In the genomic region with DNA sequence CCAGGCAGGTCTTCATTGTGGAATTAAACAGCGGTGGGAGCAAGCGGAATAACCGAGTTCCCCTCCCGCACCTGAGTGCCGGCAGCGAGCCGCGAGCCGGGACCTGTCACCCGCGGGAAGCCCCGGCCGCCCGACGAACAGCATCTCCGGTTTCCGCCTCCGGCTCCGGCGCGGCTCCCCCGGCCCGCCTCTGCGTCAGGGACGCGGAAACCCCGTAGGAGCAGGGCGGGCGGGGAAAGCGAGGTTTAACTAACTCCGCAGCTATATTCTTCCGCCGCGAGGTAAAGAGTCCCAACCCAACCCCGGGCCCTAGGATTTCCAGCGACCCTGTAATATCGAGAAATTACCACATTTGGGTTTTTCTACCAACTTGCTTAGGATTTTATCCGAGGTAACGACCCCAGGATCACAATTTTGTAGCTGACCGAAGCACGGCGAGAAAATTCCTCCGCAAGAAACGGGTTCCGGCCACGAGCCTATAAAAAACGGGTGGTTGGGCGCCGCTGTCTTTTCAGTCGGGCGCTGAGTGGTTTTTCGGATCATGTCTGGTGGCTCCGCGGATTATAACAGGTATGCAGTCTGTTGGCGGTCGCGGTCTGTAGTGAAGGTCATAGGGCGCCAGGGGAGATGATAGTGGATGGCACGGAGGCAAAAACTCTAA, we compare ENCODE assay signal across 1 cellular context.
A peak's percentile ranks its signal among the peaks of the same experiment; 100 is the strongest.
TF ChIP-seq lines count a peak whose summit lies in the region.

A gene (plus strand): TSS at position 508 of the 661 bp plus-strand sequence. CDS start 34 bp downstream, at position 542.

TF ChIP-seq in HepG2, 621 proteins besides CTCF, POLR2A, EP300 and RAD21 (continued from another document and continues in another):
- TF ChIP-seq, protein P1, sequence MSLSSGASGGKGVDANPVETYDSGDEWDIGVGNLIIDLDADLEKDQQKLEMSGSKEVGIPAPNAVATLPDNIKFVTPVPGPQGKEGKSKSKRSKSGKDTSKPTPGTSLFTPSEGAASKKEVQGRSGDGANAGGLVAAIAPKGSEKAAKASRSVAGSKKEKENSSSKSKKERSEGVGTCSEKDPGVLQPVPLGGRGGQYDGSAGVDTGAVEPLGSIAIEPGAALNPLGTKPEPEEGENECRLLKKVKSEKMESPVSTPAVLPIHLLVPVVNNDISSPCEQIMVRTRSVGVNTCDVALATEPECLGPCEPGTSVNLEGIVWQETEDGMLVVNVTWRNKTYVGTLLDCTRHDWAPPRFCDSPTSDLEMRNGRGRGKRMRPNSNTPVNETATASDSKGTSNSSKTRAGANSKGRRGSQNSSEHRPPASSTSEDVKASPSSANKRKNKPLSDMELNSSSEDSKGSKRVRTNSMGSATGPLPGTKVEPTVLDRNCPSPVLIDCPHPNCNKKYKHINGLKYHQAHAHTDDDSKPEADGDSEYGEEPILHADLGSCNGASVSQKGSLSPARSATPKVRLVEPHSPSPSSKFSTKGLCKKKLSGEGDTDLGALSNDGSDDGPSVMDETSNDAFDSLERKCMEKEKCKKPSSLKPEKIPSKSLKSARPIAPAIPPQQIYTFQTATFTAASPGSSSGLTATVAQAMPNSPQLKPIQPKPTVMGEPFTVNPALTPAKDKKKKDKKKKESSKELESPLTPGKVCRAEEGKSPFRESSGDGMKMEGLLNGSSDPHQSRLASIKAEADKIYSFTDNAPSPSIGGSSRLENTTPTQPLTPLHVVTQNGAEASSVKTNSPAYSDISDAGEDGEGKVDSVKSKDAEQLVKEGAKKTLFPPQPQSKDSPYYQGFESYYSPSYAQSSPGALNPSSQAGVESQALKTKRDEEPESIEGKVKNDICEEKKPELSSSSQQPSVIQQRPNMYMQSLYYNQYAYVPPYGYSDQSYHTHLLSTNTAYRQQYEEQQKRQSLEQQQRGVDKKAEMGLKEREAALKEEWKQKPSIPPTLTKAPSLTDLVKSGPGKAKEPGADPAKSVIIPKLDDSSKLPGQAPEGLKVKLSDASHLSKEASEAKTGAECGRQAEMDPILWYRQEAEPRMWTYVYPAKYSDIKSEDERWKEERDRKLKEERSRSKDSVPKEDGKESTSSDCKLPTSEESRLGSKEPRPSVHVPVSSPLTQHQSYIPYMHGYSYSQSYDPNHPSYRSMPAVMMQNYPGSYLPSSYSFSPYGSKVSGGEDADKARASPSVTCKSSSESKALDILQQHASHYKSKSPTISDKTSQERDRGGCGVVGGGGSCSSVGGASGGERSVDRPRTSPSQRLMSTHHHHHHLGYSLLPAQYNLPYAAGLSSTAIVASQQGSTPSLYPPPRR (CRISPR knock-in tag; IDR thresholded peaks at IDR 0.05; ENCODE audit: borderline replicate concordance) = peak; percentile 32; the same call in 1 of the 2 replicates
- TF ChIP-seq, protein P2, sequence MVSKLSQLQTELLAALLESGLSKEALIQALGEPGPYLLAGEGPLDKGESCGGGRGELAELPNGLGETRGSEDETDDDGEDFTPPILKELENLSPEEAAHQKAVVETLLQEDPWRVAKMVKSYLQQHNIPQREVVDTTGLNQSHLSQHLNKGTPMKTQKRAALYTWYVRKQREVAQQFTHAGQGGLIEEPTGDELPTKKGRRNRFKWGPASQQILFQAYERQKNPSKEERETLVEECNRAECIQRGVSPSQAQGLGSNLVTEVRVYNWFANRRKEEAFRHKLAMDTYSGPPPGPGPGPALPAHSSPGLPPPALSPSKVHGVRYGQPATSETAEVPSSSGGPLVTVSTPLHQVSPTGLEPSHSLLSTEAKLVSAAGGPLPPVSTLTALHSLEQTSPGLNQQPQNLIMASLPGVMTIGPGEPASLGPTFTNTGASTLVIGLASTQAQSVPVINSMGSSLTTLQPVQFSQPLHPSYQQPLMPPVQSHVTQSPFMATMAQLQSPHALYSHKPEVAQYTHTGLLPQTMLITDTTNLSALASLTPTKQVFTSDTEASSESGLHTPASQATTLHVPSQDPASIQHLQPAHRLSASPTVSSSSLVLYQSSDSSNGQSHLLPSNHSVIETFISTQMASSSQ (IDR thresholded peaks at IDR 0.05; ENCODE audit: low read depth) = 0 out of 2 replicates have a peak, but pooled peaks have one; percentile 13
- TF ChIP-seq, protein P2 (CRISPR knock-in tag; IDR thresholded peaks at IDR 0.05; ENCODE audit: borderline replicate concordance) = no peak
- TF ChIP-seq RFX5 (IDR thresholded peaks at IDR 0.05; ENCODE audit: low read depth, low read length) (no peak; the same call in 1 of the 2 replicates), ZKSCAN1 (IDR thresholded peaks at IDR 0.05; ENCODE audit: low read length) (no peak; the same call in 1 of the 2 replicates), SAFB2 (CRISPR knock-in tag; IDR thresholded peaks at IDR 0.05; ENCODE audit: borderline replicate concordance, low read depth) (no peak; the same call in 1 of the 2 replicates), ZNF780A (CRISPR knock-in tag; IDR thresholded peaks at IDR 0.05) (peak; percentile 63; the same call in 1 of the 2 replicates), TOE1 (CRISPR knock-in tag; IDR thresholded peaks at IDR 0.05) (no peak), ZNF160 (CRISPR knock-in tag; IDR thresholded peaks at IDR 0.05) (peak; percentile 51; the same call in 1 of the 2 replicates), ZNF224 (CRISPR knock-in tag; IDR thresholded peaks at IDR 0.05) (peak; percentile 78; the same call in 1 of the 2 replicates), SNAPC2 (CRISPR knock-in tag; IDR thresholded peaks at IDR 0.05) (no peak), ZFP41 (CRISPR knock-in tag; IDR thresholded peaks at IDR 0.05; ENCODE audit: borderline replicate concordance) (no peak), CEBPG (CRISPR knock-in tag; IDR thresholded peaks at IDR 0.05) (no peak), RNF2 (conservative IDR thresholded peaks at IDR 0.05; ENCODE audit: low read depth) (no peak; the same call in 1 of the 2 replicates), NFIB (CRISPR knock-in tag; IDR thresholded peaks at IDR 0.05; ENCODE audit: borderline replicate concordance) (no peak), DNMT1 (CRISPR knock-in tag; IDR thresholded peaks at IDR 0.05) (peak; percentile 82; the same call in 1 of the 2 replicates), ZNF367 (CRISPR knock-in tag; IDR thresholded peaks at IDR 0.05; ENCODE audit: borderline replicate concordance) (no peak; the same call in 1 of the 2 replicates), ZNF709 (CRISPR knock-in tag; IDR thresholded peaks at IDR 0.05) (peak; percentile 66; the same call in 1 of the 2 replicates), ZNF589 (CRISPR knock-in tag; conservative IDR thresholded peaks at IDR 0.05) (peak; percentile 54; the same call in 1 of the 2 replicates), ZEB1 (IDR thresholded peaks at IDR 0.05; ENCODE audit: insufficient replicate concordance, low read depth) (peak; percentile 48), ZNF430 (CRISPR knock-in tag; IDR thresholded peaks at IDR 0.05) (peak; percentile 78), THAP11 (CRISPR knock-in tag; IDR thresholded peaks at IDR 0.05) (no peak), ZNF12 (CRISPR knock-in tag; IDR thresholded peaks at IDR 0.05) (peak; percentile 6; the same call in 1 of the 2 replicates)
- TF ChIP-seq, protein P3, sequence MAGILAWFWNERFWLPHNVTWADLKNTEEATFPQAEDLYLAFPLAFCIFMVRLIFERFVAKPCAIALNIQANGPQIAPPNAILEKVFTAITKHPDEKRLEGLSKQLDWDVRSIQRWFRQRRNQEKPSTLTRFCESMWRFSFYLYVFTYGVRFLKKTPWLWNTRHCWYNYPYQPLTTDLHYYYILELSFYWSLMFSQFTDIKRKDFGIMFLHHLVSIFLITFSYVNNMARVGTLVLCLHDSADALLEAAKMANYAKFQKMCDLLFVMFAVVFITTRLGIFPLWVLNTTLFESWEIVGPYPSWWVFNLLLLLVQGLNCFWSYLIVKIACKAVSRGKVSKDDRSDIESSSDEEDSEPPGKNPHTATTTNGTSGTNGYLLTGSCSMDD (CRISPR knock-in tag; IDR thresholded peaks at IDR 0.05) = no peak
- TF ChIP-seq, protein P4, sequence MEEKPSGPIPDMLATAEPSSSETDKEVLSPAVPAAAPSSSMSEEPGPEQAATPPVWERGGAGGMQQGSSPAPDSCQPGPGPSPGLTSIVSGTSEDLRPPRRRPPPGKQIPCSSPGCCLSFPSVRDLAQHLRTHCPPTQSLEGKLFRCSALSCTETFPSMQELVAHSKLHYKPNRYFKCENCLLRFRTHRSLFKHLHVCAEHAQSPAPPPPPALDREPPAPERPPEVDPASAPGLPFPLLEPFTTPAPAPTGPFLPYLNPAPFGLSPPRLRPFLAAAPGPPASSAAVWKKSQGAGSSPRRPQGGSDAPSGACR (CRISPR knock-in tag; IDR thresholded peaks at IDR 0.05) = peak; percentile 80
- TF ChIP-seq, protein P5, sequence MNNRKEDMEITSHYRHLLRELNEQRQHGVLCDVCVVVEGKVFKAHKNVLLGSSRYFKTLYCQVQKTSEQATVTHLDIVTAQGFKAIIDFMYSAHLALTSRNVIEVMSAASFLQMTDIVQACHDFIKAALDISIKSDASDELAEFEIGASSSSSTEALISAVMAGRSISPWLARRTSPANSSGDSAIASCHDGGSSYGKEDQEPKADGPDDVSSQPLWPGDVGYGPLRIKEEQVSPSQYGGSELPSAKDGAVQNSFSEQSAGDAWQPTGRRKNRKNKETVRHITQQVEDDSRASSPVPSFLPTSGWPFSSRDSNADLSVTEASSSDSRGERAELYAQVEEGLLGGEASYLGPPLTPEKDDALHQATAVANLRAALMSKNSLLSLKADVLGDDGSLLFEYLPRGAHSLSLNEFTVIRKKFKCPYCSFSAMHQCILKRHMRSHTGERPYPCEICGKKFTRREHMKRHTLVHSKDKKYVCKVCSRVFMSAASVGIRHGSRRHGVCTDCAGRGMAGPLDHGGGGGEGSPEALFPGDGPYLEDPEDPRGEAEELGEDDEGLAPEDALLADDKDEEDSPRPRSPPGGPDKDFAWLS (CRISPR knock-in tag; IDR thresholded peaks at IDR 0.05; ENCODE audit: borderline replicate concordance) = no peak
- TF ChIP-seq, protein P6, sequence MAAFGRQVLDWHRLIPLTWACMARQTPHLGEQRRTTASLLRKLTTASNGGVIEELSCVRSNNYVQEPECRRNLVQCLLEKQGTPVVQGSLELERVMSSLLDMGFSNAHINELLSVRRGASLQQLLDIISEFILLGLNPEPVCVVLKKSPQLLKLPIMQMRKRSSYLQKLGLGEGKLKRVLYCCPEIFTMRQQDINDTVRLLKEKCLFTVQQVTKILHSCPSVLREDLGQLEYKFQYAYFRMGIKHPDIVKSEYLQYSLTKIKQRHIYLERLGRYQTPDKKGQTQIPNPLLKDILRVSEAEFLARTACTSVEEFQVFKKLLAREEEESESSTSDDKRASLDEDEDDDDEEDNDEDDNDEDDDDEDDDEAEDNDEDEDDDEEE (CRISPR knock-in tag; IDR thresholded peaks at IDR 0.05) = peak; percentile 69; the same call in 1 of the 2 replicates
- TF ChIP-seq, protein P7, sequence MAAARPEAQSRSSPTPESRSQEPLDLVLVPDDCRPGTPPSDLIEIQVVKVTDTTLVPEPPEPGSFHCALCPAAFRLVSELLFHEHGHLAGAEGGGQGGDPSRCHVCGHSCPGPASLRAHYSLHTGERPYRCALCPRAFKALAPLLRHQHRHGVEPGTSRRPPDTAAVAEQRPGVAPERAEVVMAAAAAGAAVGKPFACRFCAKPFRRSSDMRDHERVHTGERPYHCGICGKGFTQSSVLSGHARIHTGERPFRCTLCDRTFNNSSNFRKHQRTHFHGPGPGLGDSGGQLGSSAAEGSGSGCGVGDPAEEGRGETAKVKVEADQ (CRISPR knock-in tag; IDR thresholded peaks at IDR 0.05; ENCODE audit: borderline replicate concordance) = no peak
- TF ChIP-seq, protein P8, sequence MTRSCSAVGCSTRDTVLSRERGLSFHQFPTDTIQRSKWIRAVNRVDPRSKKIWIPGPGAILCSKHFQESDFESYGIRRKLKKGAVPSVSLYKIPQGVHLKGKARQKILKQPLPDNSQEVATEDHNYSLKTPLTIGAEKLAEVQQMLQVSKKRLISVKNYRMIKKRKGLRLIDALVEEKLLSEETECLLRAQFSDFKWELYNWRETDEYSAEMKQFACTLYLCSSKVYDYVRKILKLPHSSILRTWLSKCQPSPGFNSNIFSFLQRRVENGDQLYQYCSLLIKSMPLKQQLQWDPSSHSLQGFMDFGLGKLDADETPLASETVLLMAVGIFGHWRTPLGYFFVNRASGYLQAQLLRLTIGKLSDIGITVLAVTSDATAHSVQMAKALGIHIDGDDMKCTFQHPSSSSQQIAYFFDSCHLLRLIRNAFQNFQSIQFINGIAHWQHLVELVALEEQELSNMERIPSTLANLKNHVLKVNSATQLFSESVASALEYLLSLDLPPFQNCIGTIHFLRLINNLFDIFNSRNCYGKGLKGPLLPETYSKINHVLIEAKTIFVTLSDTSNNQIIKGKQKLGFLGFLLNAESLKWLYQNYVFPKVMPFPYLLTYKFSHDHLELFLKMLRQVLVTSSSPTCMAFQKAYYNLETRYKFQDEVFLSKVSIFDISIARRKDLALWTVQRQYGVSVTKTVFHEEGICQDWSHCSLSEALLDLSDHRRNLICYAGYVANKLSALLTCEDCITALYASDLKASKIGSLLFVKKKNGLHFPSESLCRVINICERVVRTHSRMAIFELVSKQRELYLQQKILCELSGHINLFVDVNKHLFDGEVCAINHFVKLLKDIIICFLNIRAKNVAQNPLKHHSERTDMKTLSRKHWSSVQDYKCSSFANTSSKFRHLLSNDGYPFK (CRISPR knock-in tag; IDR thresholded peaks at IDR 0.05; ENCODE audit: borderline replicate concordance) = peak; percentile 39; the same call in 1 of the 2 replicates
- TF ChIP-seq, protein P9, sequence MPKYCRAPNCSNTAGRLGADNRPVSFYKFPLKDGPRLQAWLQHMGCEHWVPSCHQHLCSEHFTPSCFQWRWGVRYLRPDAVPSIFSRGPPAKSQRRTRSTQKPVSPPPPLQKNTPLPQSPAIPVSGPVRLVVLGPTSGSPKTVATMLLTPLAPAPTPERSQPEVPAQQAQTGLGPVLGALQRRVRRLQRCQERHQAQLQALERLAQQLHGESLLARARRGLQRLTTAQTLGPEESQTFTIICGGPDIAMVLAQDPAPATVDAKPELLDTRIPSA (CRISPR knock-in tag; IDR thresholded peaks at IDR 0.05; ENCODE audit: borderline replicate concordance) = 0 out of 2 replicates have a peak, but pooled peaks have one; percentile 66
